Comparison of ENCODE assay signal across 11 cellular contexts in genomic region chrX:118350221-118350620, GRCh38. TPM values are rescaled to one million over a fixed set of nuclear protein-coding genes. Genes with fewer than 3 reads are reported as not detected.
DNase-seq lines count a peak whose midpoint lies in the region; ATAC-seq, FAIRE-seq and TF ChIP-seq lines count a peak whose summit lies in the region.
"Had no signal": no experiment of that assay in that cellular context is flagged by ENCODE, and none has a peak within 500 bp of the region (broad histone marks: within the 10 kb centered on the region; RNA-seq: fewer than 3 reads in every experiment).

No MANE protein-coding gene starts in this region.

- TF ChIP-seq CTCF in KMS-11 (conservative IDR thresholded peaks at IDR 0.05; ENCODE audit: low read depth, low read length) (no peak), activated B cell treated with CpG ODN at 0.5 μM for 24 hours (IDR thresholded peaks at IDR 0.05) (no peak), hepatocyte (IDR thresholded peaks at IDR 0.05; ENCODE audit: poor library complexity) (no peak)

- no peak for ATAC-seq in CD4-positive, CD25-positive, alpha-beta regulatory T cell (ENCODE audit: low read depth in 2 of 2)
- no peak for ATAC-seq in activated B cell treated with CpG ODN at 0.5 μM for 24 hours (ENCODE audit: low read depth)
- ATAC-seq in HG03280 (IDR thresholded peaks at IDR 0.05; ENCODE audit: unreplicated experiment) = no peak
- no peak for ATAC-seq in GM18861 (IDR thresholded peaks at IDR 0.05; ENCODE audit: unreplicated experiment)

- H3K27me3 Mint-ChIP-seq in CD4-positive, CD25-positive, alpha-beta regulatory T cell = peaks cover 6% of the 10 kb centered on the region
- no peaks in the 10 kb centered on the region for H3K27me3 Mint-ChIP-seq in activated B cell treated with CpG ODN at 0.5 μM for 24 hours

- H3K9ac ChIP-seq in KMS-11 = no peak overlapping the region

- H2AFZ ChIP-seq in KMS-11 (ENCODE audit: low read depth) = no peak overlapping the region
- no peak overlapping the region for H2AFZ ChIP-seq in hepatocyte

- no peaks in the 10 kb centered on the region for H4K20me1 ChIP-seq in KMS-11 (ENCODE audit: insufficient read depth)
- peaks cover 18% of the 10 kb centered on the region for H4K20me1 ChIP-seq in hepatocyte (ENCODE audit: insufficient read depth, poor library complexity, severe bottlenecking)

- peaks cover 0 to 2% (median 0%) of the 10 kb centered on the region in 7 donors for H3K9me3 Mint-ChIP-seq in CD4-positive, CD25-positive, alpha-beta regulatory T cell
- no peaks in the 10 kb centered on the region for H3K9me3 Mint-ChIP-seq in activated B cell treated with CpG ODN at 0.5 μM for 24 hours

- no peaks in the 10 kb centered on the region for H3K36me3 Mint-ChIP-seq in CD4-positive, CD25-positive, alpha-beta regulatory T cell
- H3K36me3 Mint-ChIP-seq in activated B cell treated with CpG ODN at 0.5 μM for 24 hours (ENCODE audit: low read depth) = peaks cover 9% of the 10 kb centered on the region

- H3K9me3 ChIP-seq in CD4-positive, CD25-positive, alpha-beta regulatory T cell (ENCODE audit: control insufficient read depth in 2 of 2, low read length in 2 of 2) = no peaks in the 10 kb centered on the region
- H3K9me3 ChIP-seq in hepatocyte (ENCODE audit: low read depth) = no peaks in the 10 kb centered on the region

- DNase-seq in CD4-positive, CD25-positive, alpha-beta regulatory T cell = no peak
- no peak for DNase-seq in activated B cell treated with CpG ODN at 0.5 μM for 24 hours
- no peak for DNase-seq in hepatocyte (ENCODE audit: low spot score)
- DNase-seq in posterior vena cava (ENCODE audit: low spot score) = no peak
- DNase-seq in frontal cortex (ENCODE audit: low spot score in 2 of 2) = no peak
- DNase-seq: DMS53, head of caudate nucleus, NCI-H1417 treated with DMSO at 0.1 percent for 48 hours had no signal

- CTCF ChIA-PET in activated B cell treated with CpG ODN at 0.5 μM for 24 hours (lab: Charles Lee) = no interaction called here

- H3K4me1 ChIP-seq in CD4-positive, CD25-positive, alpha-beta regulatory T cell (ENCODE audit: control insufficient read depth, insufficient read depth, low read length, poor library complexity, severe bottlenecking) = peaks cover 29% of the 10 kb centered on the region
- H3K4me1 ChIP-seq in KMS-11 (ENCODE audit: low read depth, poor library complexity, severe bottlenecking) (peaks cover 63% of the 10 kb centered on the region), hepatocyte (ENCODE audit: insufficient read depth) (no peaks in the 10 kb centered on the region)

- no peaks in the 10 kb centered on the region for H3K36me3 ChIP-seq in CD4-positive, CD25-positive, alpha-beta regulatory T cell (ENCODE audit: control insufficient read depth, insufficient read depth, low read length)
- no peaks in the 10 kb centered on the region for H3K36me3 ChIP-seq in KMS-11 (ENCODE audit: insufficient read depth)
- H3K36me3 ChIP-seq in hepatocyte (replicated peaks; ENCODE audit: insufficient read depth, low read depth) = no peaks in the 10 kb centered on the region

- 48% methylated on average over 6 of the region's 6 CpGs for WGBS in hepatocyte (ENCODE audit: low lambda C conversion rate, missing lambda C conversion rate)

- peaks cover 23 to 63% (median 39%) of the 10 kb centered on the region in 4 donors for H3K4me1 Mint-ChIP-seq in CD4-positive, CD25-positive, alpha-beta regulatory T cell
- peaks cover 61% of the 10 kb centered on the region for H3K4me1 Mint-ChIP-seq in activated B cell treated with CpG ODN at 0.5 μM for 24 hours

- intact Hi-C loops in activated B cell treated with CpG ODN at 0.5 μM for 24 hours (cut with micrococcal nuclease) (no loop called here), posterior vena cava (cut with DNase I) (no loop called here)

- H3K4me3 ChIP-seq in CD4-positive, CD25-positive, alpha-beta regulatory T cell (ENCODE audit: low read depth, low read length) = peak overlapping the region; percentile 53
- H3K4me3 ChIP-seq in KMS-11 (IDR thresholded peaks at IDR 0.05; ENCODE audit: insufficient read depth, low read depth, low read length) (no peak overlapping the region), hepatocyte (no peak overlapping the region)

- no peaks in the 10 kb centered on the region for H3K27me3 ChIP-seq in CD4-positive, CD25-positive, alpha-beta regulatory T cell (ENCODE audit: control insufficient read depth, insufficient read depth, low read length)
- no peaks in the 10 kb centered on the region for H3K27me3 ChIP-seq in KMS-11 (ENCODE audit: insufficient read depth, low read depth)
- H3K27me3 ChIP-seq in hepatocyte = no peaks in the 10 kb centered on the region

- H3K9me2 ChIP-seq in hepatocyte (replicated peaks; ENCODE audit: insufficient read depth) = no peaks in the 10 kb centered on the region

- FAIRE-seq in frontal cortex (lab: Jason Lieb, UNC) = no peak

- peak overlapping the region in 1 of 3 donors; percentile 71 for H3K27ac Mint-ChIP-seq in CD4-positive, CD25-positive, alpha-beta regulatory T cell
- peak overlapping the region; percentile 63 for H3K27ac Mint-ChIP-seq in activated B cell treated with CpG ODN at 0.5 μM for 24 hours

- H3K79me2 ChIP-seq in KMS-11 (ENCODE audit: insufficient read depth, low read depth) = peaks cover 35% of the 10 kb centered on the region
- peaks cover 78% of the 10 kb centered on the region for H3K79me2 ChIP-seq in hepatocyte

- POLR2A ChIA-PET in activated B cell treated with CpG ODN at 0.5 μM for 24 hours (lab: Charles Lee) = interaction anchor here (0.5 kb wide), 1 partner anchor 181 kb away, joined by 4 read pairs; no protein-coding TSS in a partner anchor

- no peak overlapping the region for H3K27ac ChIP-seq in CD4-positive, CD25-positive, alpha-beta regulatory T cell (ENCODE audit: insufficient read depth, low read length, poor library complexity, severe bottlenecking)
- H3K27ac ChIP-seq in KMS-11 (peak overlapping the region; percentile 8; the same call in 1 of the 2 replicates), hepatocyte (no peak overlapping the region)

- H3K4me2 ChIP-seq in KMS-11 (peak overlapping the region; percentile 43), hepatocyte (peak overlapping the region; percentile 52)

- H3K4me3 Mint-ChIP-seq in CD4-positive, CD25-positive, alpha-beta regulatory T cell = peak overlapping the region in 3 of 4 donors; percentile 41 to 83 (median 70)
- H3K4me3 Mint-ChIP-seq in activated B cell treated with CpG ODN at 0.5 μM for 24 hours = peak overlapping the region; percentile 38

RNA-seq across cellular contexts. Expression of gene WDR44, which starts 4.3 kb away (rescaled TPM):
- 23.5 TPM for total RNA-seq in CD4-positive, CD25-positive, alpha-beta regulatory T cell
- polyA plus RNA-seq in CD4-positive, CD25-positive, alpha-beta regulatory T cell = 1 to 10 TPM; 6.4 to 9.9 (median 7.2) TPM
- 15.3 and 18.7 TPM in 2 replicates for total RNA-seq in activated B cell treated with CpG ODN at 0.5 μM for 24 hours
- 9.7 and 12.6 TPM in 2 replicates for total RNA-seq in hepatocyte
- polyA plus RNA-seq in hepatocyte = 5.3 and 5.8 TPM in 2 replicates
- 10 to 100 TPM; 16.6 to 19.1 TPM for total RNA-seq in posterior vena cava
- 38.3 TPM for total RNA-seq in frontal cortex
